Comparison of ENCODE assay signal across 1 cellular context in genomic region chr4:153267915-153268694, GRCh38.
TF ChIP-seq lines count a peak whose summit lies in the region.

No MANE protein-coding gene starts in this region.

TF ChIP-seq in SK-N-SH, 30 proteins besides CTCF, POLR2A, EP300 and RAD21 (continued from another document):
- TF ChIP-seq ZBTB33 (IDR thresholded peaks at IDR 0.05; ENCODE audit: borderline replicate concordance, low read depth) = no peak
- no peak for TF ChIP-seq FOXM1 (IDR thresholded peaks at IDR 0.05; ENCODE audit: low read depth)
- TF ChIP-seq YY1 (IDR thresholded peaks at IDR 0.05; ENCODE audit: low read depth) = no peak
- TF ChIP-seq IRF3 (IDR thresholded peaks at IDR 0.05; ENCODE audit: low read depth, low read length) = no peak
- no peak for TF ChIP-seq MAX (IDR thresholded peaks at IDR 0.05; ENCODE audit: low read depth)
